1 cellular context compared by ENCODE assay signal in the genomic region with DNA sequence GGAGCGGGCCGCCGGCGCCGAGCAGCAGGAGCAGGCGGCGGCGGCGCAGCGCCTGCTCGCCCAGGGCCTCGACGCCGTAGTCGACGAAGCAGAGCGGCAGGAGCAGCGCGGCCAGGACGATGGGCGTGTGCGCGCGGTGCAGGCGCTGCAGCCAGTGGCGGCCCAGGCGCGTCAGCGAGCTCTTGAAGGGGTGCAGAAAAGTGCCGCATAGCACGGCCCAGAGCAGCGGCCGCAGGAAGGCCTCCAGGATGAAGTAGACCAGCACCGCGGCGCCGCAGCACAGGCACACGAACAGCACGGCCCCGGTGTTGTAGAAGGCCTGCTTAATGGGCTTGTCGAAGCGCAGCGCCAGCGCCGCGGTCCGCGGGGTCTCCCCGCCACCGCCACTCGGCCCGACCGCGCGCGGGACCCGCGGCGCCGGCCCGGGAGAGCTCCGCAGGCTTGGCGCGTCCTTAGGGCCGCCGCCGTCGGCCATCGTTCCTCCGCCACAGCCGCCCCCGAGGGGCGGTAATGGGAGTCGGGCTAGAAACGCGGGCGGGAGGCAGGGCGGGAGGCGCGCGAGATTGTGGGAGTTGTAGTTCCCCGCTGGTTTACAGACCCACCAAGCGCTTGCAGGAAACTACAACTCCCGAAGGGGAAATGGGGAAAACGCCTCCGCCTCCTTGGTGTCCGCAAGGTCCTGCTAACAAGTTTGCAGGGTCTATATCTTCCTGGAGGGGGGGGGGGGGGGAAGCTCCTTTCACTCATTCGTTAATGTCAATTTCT.
A peak's percentile ranks its signal among the peaks of the same experiment; 100 is the strongest.
TF ChIP-seq lines count a peak whose summit lies in the region.

A gene (minus strand): TSS at position 509 of the 765 bp plus-strand sequence. CDS start 34 bp downstream, at position 475.

TF ChIP-seq in K562, 482 proteins besides CTCF, POLR2A, EP300 and RAD21 (continued from another document and continues in another):
- TF ChIP-seq POLR3A (IDR thresholded peaks at IDR 0.05; ENCODE audit: borderline replicate concordance, extremely low read depth, insufficient read depth, insufficient read length) (no peak), DACH1 (IDR thresholded peaks at IDR 0.05; ENCODE audit: partially characterized antibody) (no peak), CHD4 (IDR thresholded peaks at IDR 0.05; ENCODE audit: insufficient read depth, insufficient replicate concordance, low read depth, low read length, poor library complexity, severe bottlenecking) (no peak), SMARCA5 (IDR thresholded peaks at IDR 0.05) (no peak), BCOR (IDR thresholded peaks at IDR 0.05) (no peak), ATF7 (IDR thresholded peaks at IDR 0.05) (peak; percentile 82), TBP (optimal IDR thresholded peaks at IDR 0.05; ENCODE audit: low read depth, low read length) (peak; percentile 68), SIN3A (IDR thresholded peaks at IDR 0.05; ENCODE audit: borderline replicate concordance in 2 of 2, control insufficient read depth in 1 of 2, low read depth in 2 of 2, low read length in 2 of 2) (peak; percentile 70 to 87; a peak in 2 of 4 replicates), FOXK1 (CRISPR knock-in tag; IDR thresholded peaks at IDR 0.05; ENCODE audit: borderline replicate concordance) (no peak), TAF7 (tag; IDR thresholded peaks at IDR 0.05) (no peak), U2AF1 (optimal IDR thresholded peaks at IDR 0.05; ENCODE audit: low read depth, low read length) (no peak), ZNF197 (CRISPR knock-in tag; IDR thresholded peaks at IDR 0.05; ENCODE audit: low read depth) (0 out of 2 replicates have a peak, but pooled peaks have one; percentile 78), RCOR1 (IDR thresholded peaks at IDR 0.05; ENCODE audit: borderline replicate concordance in 1 of 2, low read depth in 2 of 2, low read length in 2 of 2) (no peak; a peak in 1 of 4 replicates), C11orf30 (IDR thresholded peaks at IDR 0.05; ENCODE audit: low read depth) (peak; percentile 79), ZKSCAN8 (CRISPR knock-in tag; IDR thresholded peaks at IDR 0.05) (no peak), DDX20 (tag; IDR thresholded peaks at IDR 0.05; ENCODE audit: low read depth) (no peak), RBFOX2 (IDR thresholded peaks at IDR 0.05; ENCODE audit: low read depth, low read length) (peak; percentile 94), IRF2 (CRISPR knock-in tag; IDR thresholded peaks at IDR 0.05) (no peak; the same call in 1 of the 2 replicates), NR2C1 (IDR thresholded peaks at IDR 0.05) (peak; percentile 30; the same call in 1 of the 2 replicates), NR2C1 (tag; IDR thresholded peaks at IDR 0.05) (peak; percentile 68; the same call in 1 of the 2 replicates), LARP7 (IDR thresholded peaks at IDR 0.05) (no peak), FIP1L1 (IDR thresholded peaks at IDR 0.05; ENCODE audit: low read depth, low read length, poor library complexity, severe bottlenecking) (peak; percentile 64), XRCC5 (IDR thresholded peaks at IDR 0.05; ENCODE audit: low read depth, low read length) (peak; percentile 64; the same call in 1 of the 2 replicates), ZEB2 (IDR thresholded peaks at IDR 0.05) (no peak), TEAD2 (tag; IDR thresholded peaks at IDR 0.05) (no peak), KLF13 (tag; IDR thresholded peaks at IDR 0.05; ENCODE audit: borderline replicate concordance, low read depth) (no peak; the same call in 1 of the 2 replicates), NCOA4 (IDR thresholded peaks at IDR 0.05; ENCODE audit: partially characterized antibody) (no peak), RNF2 (IDR thresholded peaks at IDR 0.05) (peak; percentile 54), SIRT6 (IDR thresholded peaks at IDR 0.05; ENCODE audit: low read depth, low read length) (no peak), STAT5A (IDR thresholded peaks at IDR 0.05; ENCODE audit: borderline replicate concordance, low read length) (0 out of 2 replicates have a peak, but pooled peaks have one; percentile 22), E2F3 (CRISPR knock-in tag; IDR thresholded peaks at IDR 0.05) (no peak), TAF9B (IDR thresholded peaks at IDR 0.05; ENCODE audit: partially characterized antibody) (no peak), MTA3 (IDR thresholded peaks at IDR 0.05; ENCODE audit: borderline replicate concordance) (0 out of 2 replicates have a peak, but pooled peaks have one; percentile 19), ZNF354B (CRISPR knock-in tag; IDR thresholded peaks at IDR 0.05) (no peak), PHF21A (IDR thresholded peaks at IDR 0.05; ENCODE audit: borderline replicate concordance, low read depth) (no peak), NFE2L1 (tag; IDR thresholded peaks at IDR 0.05; ENCODE audit: borderline replicate concordance, low read depth) (no peak), ZNF253 (CRISPR knock-in tag; conservative IDR thresholded peaks at IDR 0.05) (no peak), SAP30 (IDR thresholded peaks at IDR 0.05; ENCODE audit: borderline replicate concordance, insufficient read depth, low read depth, low read length, poor library complexity, severe bottlenecking) (no peak), SMAD3 (CRISPR knock-in tag; conservative IDR thresholded peaks at IDR 0.05) (no peak), GATAD2A (IDR thresholded peaks at IDR 0.05) (no peak), ZNF696 (CRISPR knock-in tag; conservative IDR thresholded peaks at IDR 0.05) (no peak), LEF1 (IDR thresholded peaks at IDR 0.05) (no peak), NR3C1 (CRISPR knock-in tag; IDR thresholded peaks at IDR 0.05) (no peak), NFYB (IDR thresholded peaks at IDR 0.05; ENCODE audit: extremely low read depth, insufficient read length) (peak; percentile 35), CAMTA2 (CRISPR knock-in tag; conservative IDR thresholded peaks at IDR 0.05) (no peak), SMAD4 (CRISPR knock-in tag; conservative IDR thresholded peaks at IDR 0.05) (peak; percentile 66), ARID1B (IDR thresholded peaks at IDR 0.05) (no peak), ZC3H8 (IDR thresholded peaks at IDR 0.05) (no peak), COPS2 (conservative IDR thresholded peaks at IDR 0.05) (no peak), ETV6 (IDR thresholded peaks at IDR 0.05; ENCODE audit: borderline replicate concordance in 1 of 2, low read depth in 2 of 2, low read length in 1 of 2) (no peak), ETV6 (CRISPR knock-in tag; IDR thresholded peaks at IDR 0.05; ENCODE audit: borderline replicate concordance) (no peak)
- TF ChIP-seq, protein P1, sequence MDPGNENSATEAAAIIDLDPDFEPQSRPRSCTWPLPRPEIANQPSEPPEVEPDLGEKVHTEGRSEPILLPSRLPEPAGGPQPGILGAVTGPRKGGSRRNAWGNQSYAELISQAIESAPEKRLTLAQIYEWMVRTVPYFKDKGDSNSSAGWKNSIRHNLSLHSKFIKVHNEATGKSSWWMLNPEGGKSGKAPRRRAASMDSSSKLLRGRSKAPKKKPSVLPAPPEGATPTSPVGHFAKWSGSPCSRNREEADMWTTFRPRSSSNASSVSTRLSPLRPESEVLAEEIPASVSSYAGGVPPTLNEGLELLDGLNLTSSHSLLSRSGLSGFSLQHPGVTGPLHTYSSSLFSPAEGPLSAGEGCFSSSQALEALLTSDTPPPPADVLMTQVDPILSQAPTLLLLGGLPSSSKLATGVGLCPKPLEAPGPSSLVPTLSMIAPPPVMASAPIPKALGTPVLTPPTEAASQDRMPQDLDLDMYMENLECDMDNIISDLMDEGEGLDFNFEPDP (CRISPR knock-in tag; IDR thresholded peaks at IDR 0.05), result no peak
- TF ChIP-seq, protein P2, sequence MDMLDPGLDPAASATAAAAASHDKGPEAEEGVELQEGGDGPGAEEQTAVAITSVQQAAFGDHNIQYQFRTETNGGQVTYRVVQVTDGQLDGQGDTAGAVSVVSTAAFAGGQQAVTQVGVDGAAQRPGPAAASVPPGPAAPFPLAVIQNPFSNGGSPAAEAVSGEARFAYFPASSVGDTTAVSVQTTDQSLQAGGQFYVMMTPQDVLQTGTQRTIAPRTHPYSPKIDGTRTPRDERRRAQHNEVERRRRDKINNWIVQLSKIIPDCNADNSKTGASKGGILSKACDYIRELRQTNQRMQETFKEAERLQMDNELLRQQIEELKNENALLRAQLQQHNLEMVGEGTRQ (CRISPR knock-in tag; IDR thresholded peaks at IDR 0.05), result no peak
- TF ChIP-seq, protein P3, sequence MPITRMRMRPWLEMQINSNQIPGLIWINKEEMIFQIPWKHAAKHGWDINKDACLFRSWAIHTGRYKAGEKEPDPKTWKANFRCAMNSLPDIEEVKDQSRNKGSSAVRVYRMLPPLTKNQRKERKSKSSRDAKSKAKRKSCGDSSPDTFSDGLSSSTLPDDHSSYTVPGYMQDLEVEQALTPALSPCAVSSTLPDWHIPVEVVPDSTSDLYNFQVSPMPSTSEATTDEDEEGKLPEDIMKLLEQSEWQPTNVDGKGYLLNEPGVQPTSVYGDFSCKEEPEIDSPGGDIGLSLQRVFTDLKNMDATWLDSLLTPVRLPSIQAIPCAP (CRISPR knock-in tag; IDR thresholded peaks at IDR 0.05; ENCODE audit: borderline replicate concordance), result no peak
- TF ChIP-seq, protein P4, sequence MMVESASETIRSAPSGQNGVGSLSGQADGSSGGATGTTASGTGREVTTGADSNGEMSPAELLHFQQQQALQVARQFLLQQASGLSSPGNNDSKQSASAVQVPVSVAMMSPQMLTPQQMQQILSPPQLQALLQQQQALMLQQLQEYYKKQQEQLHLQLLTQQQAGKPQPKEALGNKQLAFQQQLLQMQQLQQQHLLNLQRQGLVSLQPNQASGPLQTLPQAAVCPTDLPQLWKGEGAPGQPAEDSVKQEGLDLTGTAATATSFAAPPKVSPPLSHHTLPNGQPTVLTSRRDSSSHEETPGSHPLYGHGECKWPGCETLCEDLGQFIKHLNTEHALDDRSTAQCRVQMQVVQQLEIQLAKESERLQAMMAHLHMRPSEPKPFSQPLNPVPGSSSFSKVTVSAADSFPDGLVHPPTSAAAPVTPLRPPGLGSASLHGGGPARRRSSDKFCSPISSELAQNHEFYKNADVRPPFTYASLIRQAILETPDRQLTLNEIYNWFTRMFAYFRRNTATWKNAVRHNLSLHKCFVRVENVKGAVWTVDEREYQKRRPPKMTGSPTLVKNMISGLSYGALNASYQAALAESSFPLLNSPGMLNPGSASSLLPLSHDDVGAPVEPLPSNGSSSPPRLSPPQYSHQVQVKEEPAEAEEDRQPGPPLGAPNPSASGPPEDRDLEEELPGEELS (CRISPR knock-in tag; IDR thresholded peaks at IDR 0.05; ENCODE audit: borderline replicate concordance), result 0 out of 2 replicates have a peak, but pooled peaks have one; percentile 6
- TF ChIP-seq, protein P5, sequence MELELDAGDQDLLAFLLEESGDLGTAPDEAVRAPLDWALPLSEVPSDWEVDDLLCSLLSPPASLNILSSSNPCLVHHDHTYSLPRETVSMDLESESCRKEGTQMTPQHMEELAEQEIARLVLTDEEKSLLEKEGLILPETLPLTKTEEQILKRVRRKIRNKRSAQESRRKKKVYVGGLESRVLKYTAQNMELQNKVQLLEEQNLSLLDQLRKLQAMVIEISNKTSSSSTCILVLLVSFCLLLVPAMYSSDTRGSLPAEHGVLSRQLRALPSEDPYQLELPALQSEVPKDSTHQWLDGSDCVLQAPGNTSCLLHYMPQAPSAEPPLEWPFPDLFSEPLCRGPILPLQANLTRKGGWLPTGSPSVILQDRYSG (tag; conservative IDR thresholded peaks at IDR 0.05; ENCODE audit: low read depth), result no peak
- TF ChIP-seq, protein P6, sequence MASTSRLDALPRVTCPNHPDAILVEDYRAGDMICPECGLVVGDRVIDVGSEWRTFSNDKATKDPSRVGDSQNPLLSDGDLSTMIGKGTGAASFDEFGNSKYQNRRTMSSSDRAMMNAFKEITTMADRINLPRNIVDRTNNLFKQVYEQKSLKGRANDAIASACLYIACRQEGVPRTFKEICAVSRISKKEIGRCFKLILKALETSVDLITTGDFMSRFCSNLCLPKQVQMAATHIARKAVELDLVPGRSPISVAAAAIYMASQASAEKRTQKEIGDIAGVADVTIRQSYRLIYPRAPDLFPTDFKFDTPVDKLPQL (IDR thresholded peaks at IDR 0.05; ENCODE audit: extremely low read depth, insufficient read length), result no peak
- TF ChIP-seq, protein P7, sequence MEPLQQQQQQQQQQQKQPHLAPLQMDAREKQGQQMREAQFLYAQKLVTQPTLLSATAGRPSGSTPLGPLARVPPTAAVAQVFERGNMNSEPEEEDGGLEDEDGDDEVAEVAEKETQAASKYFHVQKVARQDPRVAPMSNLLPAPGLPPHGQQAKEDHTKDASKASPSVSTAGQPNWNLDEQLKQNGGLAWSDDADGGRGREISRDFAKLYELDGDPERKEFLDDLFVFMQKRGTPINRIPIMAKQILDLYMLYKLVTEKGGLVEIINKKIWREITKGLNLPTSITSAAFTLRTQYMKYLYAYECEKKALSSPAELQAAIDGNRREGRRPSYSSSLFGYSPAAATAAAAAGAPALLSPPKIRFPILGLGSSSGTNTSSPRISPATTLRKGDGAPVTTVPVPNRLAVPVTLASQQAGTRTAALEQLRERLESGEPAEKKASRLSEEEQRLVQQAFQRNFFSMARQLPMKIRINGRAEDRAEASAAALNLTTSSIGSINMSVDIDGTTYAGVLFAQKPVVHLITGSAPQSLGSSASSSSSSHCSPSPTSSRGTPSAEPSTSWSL (CRISPR knock-in tag; IDR thresholded peaks at IDR 0.05; ENCODE audit: borderline replicate concordance), result no peak; the same call in 1 of the 2 replicates
- TF ChIP-seq, protein P8, sequence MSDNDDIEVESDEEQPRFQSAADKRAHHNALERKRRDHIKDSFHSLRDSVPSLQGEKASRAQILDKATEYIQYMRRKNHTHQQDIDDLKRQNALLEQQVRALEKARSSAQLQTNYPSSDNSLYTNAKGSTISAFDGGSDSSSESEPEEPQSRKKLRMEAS (CRISPR knock-in tag; IDR thresholded peaks at IDR 0.05), result peak; percentile 59
- TF ChIP-seq, protein P9, sequence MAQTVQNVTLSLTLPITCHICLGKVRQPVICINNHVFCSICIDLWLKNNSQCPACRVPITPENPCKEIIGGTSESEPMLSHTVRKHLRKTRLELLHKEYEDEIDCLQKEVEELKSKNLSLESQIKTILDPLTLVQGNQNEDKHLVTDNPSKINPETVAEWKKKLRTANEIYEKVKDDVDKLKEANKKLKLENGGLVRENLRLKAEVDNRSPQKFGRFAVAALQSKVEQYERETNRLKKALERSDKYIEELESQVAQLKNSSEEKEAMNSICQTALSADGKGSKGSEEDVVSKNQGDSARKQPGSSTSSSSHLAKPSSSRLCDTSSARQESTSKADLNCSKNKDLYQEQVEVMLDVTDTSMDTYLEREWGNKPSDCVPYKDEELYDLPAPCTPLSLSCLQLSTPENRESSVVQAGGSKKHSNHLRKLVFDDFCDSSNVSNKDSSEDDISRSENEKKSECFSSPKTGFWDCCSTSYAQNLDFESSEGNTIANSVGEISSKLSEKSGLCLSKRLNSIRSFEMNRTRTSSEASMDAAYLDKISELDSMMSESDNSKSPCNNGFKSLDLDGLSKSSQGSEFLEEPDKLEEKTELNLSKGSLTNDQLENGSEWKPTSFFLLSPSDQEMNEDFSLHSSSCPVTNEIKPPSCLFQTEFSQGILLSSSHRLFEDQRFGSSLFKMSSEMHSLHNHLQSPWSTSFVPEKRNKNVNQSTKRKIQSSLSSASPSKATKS (CRISPR knock-in tag; IDR thresholded peaks at IDR 0.05), result no peak
